In the genomic region with DNA sequence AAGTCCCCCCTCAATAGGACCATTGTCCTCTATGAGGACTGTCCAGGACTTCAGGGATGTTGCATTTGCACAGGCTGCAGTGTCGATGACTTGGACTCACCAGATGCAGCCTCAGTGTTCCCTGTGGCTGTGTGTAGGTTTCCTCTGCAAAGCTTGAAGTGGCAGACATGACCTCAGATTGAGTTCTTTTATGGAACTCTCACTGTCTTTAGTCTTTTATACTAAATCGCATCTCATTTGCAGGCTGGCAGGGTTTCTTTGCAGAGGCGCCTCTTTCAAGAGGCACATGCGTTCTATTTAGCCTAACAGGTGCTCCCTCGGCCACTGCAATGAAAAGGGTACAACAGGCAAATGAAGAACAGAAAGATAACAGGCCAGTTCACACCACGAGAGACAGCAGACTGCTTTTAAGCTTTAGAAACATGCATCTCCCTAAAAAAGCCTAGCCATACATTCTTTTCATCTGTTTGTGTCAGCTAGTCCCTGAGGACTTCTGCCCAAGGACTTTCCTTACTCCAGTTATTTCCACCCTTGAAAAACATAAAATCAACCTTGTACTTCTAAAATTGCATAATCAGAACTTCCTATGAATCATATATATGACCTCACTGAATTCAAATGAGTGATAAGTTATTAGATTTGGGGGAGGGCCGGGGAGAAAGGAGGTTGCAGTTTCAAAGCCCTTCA, we compare ENCODE assay signal across 1 cellular context.
TF ChIP-seq lines count a peak whose summit lies in the region.

No MANE protein-coding gene starts in this region.

TF ChIP-seq in endothelial cell of umbilical vein, 7 proteins besides CTCF, POLR2A, EP300 and RAD21 (continued from another document):
- TF ChIP-seq EZH2 (IDR thresholded peaks at IDR 0.05; ENCODE audit: borderline replicate concordance, low read depth, low read length, severe bottlenecking): no peak
TF ChIP-seq in endothelial cell of umbilical vein: peak in this region for 2.
